ENCODE assay signal across 8 cellular contexts in the genomic region with DNA sequence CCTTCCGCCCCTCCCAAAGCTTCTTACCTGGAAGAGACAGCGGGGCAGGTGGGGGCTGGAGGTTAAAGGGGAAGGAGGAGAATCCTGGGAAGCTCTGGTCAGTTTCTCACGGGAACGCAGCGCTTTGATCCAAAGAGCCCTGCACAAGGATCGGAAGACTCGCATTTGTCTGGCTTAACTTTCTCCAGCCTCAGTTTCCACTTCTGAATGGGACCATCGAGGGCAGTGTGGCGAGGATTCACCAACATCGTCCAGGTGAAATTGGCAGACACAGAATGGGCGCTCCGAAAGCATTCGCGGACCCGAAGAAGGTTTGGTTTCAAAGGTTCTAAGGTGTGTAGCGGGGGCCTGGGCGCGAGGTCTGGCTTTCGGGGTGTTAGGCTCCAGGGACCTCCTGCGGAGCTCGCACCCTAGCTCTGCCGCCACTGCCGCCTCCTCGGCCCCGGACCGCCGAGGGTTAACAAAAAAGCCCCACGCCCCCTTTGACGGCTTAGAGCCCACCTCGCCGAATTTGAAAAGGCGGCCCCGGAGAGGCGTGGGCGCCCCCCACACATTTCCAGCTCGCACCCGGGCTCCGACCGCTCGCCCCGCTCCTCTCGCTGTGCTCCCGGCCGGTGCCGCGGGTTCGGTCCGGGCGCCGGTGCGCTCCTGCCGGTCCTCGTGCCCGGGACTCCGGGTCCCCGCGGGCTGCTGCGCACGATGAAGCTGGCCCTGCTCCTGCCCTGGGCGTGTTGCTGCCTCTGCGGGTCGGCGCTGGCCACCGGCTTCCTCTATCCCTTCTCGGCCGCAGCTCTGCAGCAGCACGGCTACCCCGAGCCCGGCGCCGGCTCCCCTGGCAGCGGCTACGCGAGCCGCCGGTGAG. TPM values are rescaled to one million over a fixed set of nuclear protein-coding genes. Genes with fewer than 3 reads are reported as not detected.
DNase-seq lines count a peak whose midpoint lies in the region; ATAC-seq and TF ChIP-seq lines count a peak whose summit lies in the region.

A gene (plus strand): TSS at position 542 of the 862 bp plus-strand sequence. CDS start 158 bp downstream, at position 700.

- no peak for TF ChIP-seq CTCF in GM13976 (IDR thresholded peaks at IDR 0.05; ENCODE audit: borderline replicate concordance, control extremely low read depth, extremely low read depth, insufficient read depth, missing control alignments)
- no peak for TF ChIP-seq CTCF in Panc1 (IDR thresholded peaks at IDR 0.05)
- no peak for TF ChIP-seq CTCF in endodermal cell (conservative IDR thresholded peaks at IDR 0.05)
- TF ChIP-seq CTCF in transverse colon (IDR thresholded peaks at IDR 0.05), result no peak

- no peaks in the 10 kb centered on the region for H3K9me3 ChIP-seq in Panc1 (ENCODE audit: control insufficient read depth, insufficient read depth, low read depth, low read length)
- H3K9me3 ChIP-seq in endodermal cell (ENCODE audit: control insufficient read depth, low read length), result no peaks in the 10 kb centered on the region
- no peaks in the 10 kb centered on the region for H3K9me3 ChIP-seq in mucosa of rectum (ENCODE audit: control insufficient read depth in 2 of 2, low read length in 2 of 2)
- H3K9me3 ChIP-seq in transverse colon, result no peaks in the 10 kb centered on the region

- peaks cover 4% of the 10 kb centered on the region for H3K4me1 Mint-ChIP-seq in endodermal cell

- peaks cover 8% of the 10 kb centered on the region for H3K4me1 ChIP-seq in Panc1 (ENCODE audit: control insufficient read depth, insufficient read depth, low read length)
- H3K4me1 ChIP-seq in endodermal cell (ENCODE audit: control insufficient read depth, insufficient read depth, low read length), result no peaks in the 10 kb centered on the region
- peaks cover 0 to 3% of the 10 kb centered on the region in 2 donors for H3K4me1 ChIP-seq in mucosa of rectum (ENCODE audit: control insufficient read depth in 2 of 2, insufficient read depth in 2 of 2, low read length in 2 of 2)
- H3K4me1 ChIP-seq in transverse colon, result peaks cover 7 to 20% (median 16%) of the 10 kb centered on the region in 4 donors

- intact Hi-C loops in Panc1 (cut with micrococcal nuclease; ENCODE audit: unreplicated experiment) (loop anchor here (10.0 kb wide), 2 partner anchors 52 to 142 kb away; no protein-coding TSS in a partner anchor), transverse colon (cut with DNase I; ENCODE audit: low total_unique reads) (no loop called here)

- peak within 1 kb of the TSS; percentile 58 to 69 for H3K4me3 ChIP-seq in Panc1 (ENCODE audit: low read depth in 2 of 2, low read length in 2 of 2)
- H3K4me3 ChIP-seq in endodermal cell (ENCODE audit: low read length), result peak within 1 kb of the TSS; percentile 78
- H3K4me3 ChIP-seq in mucosa of rectum (ENCODE audit: low read length in 2 of 2), result peak within 1 kb of the TSS; percentile 31 to 55
- peak within 1 kb of the TSS; percentile 28 to 46 (median 38) for H3K4me3 ChIP-seq in transverse colon

- H3K9ac ChIP-seq in endodermal cell (ENCODE audit: extremely low read depth, low read length, poor library complexity, severe bottlenecking), result peak within 1 kb of the TSS; percentile 67
- peak within 1 kb of the TSS in 1 of 2 donors; percentile 43 for H3K9ac ChIP-seq in mucosa of rectum (ENCODE audit: low read depth in 1 of 2, low read length in 2 of 2)

- H3K9me3 Mint-ChIP-seq in endodermal cell, result peaks cover 4% of the 10 kb centered on the region

- 3 to 10% methylated on average over 30 to 75 of the region's 76 CpGs for WGBS in endodermal cell (ENCODE audit: insufficient coverage in 1 of 2, insufficient read length in 1 of 2), 2 experiments
- WGBS in transverse colon (ENCODE audit: low coverage in 1 of 2), 2 donors, result 20 to 80% methylated on average over 1 to 66 of the region's 76 CpGs

- POLR2A ChIA-PET in Panc1 (lab: Charles Lee), result interaction anchor here (0.7 kb wide), 1 partner anchor 78 kb away, joined by 15 read pairs; no protein-coding TSS in a partner anchor

- ATAC-seq in Panc1 (peak; percentile 84), GM21447 (IDR thresholded peaks at IDR 0.05; ENCODE audit: unreplicated experiment) (no peak)

- peaks cover 7% of the 10 kb centered on the region for H3K36me3 Mint-ChIP-seq in endodermal cell (ENCODE audit: low read depth)

- H3K27me3 ChIP-seq in Panc1 (ENCODE audit: control insufficient read depth, insufficient read depth, low read length) (no peaks in the 10 kb centered on the region), endodermal cell (ENCODE audit: control insufficient read depth, insufficient read depth, low read length, poor library complexity, severe bottlenecking) (peaks cover 5% of the 10 kb centered on the region), mucosa of rectum (ENCODE audit: control insufficient read depth in 2 of 2, insufficient read depth in 2 of 2, low read length in 2 of 2) (peaks cover 15 to 20% of the 10 kb centered on the region in 2 donors), transverse colon (peaks cover 68% of the 10 kb centered on the region)

- H3K27ac ChIP-seq in Panc1 (ENCODE audit: low read length) (peak within 1 kb of the TSS; percentile 86), endodermal cell (ENCODE audit: low read depth, low read length) (no peak within 1 kb of the TSS), mucosa of rectum (ENCODE audit: low read depth in 2 of 2, low read length in 2 of 2) (no peak within 1 kb of the TSS), transverse colon (no peak within 1 kb of the TSS)

- TF ChIP-seq EP300 in transverse colon (IDR thresholded peaks at IDR 0.05; ENCODE audit: low read depth), result no peak

- BruUV-seq in Panc1 (replicated peaks; lab: Mats Ljungman, UMichigan), result TSS peak; percentile 95

- TF ChIP-seq POLR2A in transverse colon (IDR thresholded peaks at IDR 0.05), result no peak

- H3K27me3 Mint-ChIP-seq in endodermal cell (ENCODE audit: insufficient read depth), result peaks cover 9% of the 10 kb centered on the region

- peak; percentile 53 for DNase-seq in GM13976 (ENCODE audit: low spot score)
- no peak for DNase-seq in Panc1 (ENCODE audit: low read depth, low spot score)
- DNase-seq in endodermal cell, result peak; percentile 90
- peak; percentile 12 for DNase-seq in transverse colon
- no peak for DNase-seq in central memory CD4-positive, alpha-beta T cell
- no peak for DNase-seq in Ammon's horn (ENCODE audit: low spot score)

- H3K36me3 ChIP-seq in Panc1 (ENCODE audit: control insufficient read depth, insufficient read depth, low read length) (no peaks in the 10 kb centered on the region), endodermal cell (ENCODE audit: control insufficient read depth, insufficient read depth, low read length) (no peaks in the 10 kb centered on the region), mucosa of rectum (ENCODE audit: control insufficient read depth in 2 of 2, insufficient read depth in 2 of 2, low read length in 2 of 2) (no peaks in the 10 kb centered on the region), transverse colon (no peaks in the 10 kb centered on the region)

- CTCF ChIA-PET in Panc1 (lab: Charles Lee), result interaction anchor here (0.5 to 1.0 kb wide), 9 partner anchors 39 to 144 kb away, joined by 3 to 13 read pairs (median 5); no protein-coding TSS in a partner anchor

- peak within 1 kb of the TSS; percentile 69 for H3K4me3 Mint-ChIP-seq in endodermal cell

- in situ Hi-C loops in GM13976 (cut with MboI; ENCODE audit: low sequenced_read_pairs, unreplicated experiment) (loop anchor here (10.0 kb wide), 1 partner anchor 52 kb away; no protein-coding TSS in a partner anchor), Panc1 (cut with HindIII; ENCODE audit: low pct_unique_long_range_greater_than_20kb, low sequenced_read_pairs) (no loop called here), transverse colon (cut with MboI; ENCODE audit: low pct_ligation_motif_present in 1 of 4, low pct_unique_long_range_greater_than_20kb in 1 of 4, low sequenced_read_pairs in 3 of 4) (no loop called here)

- H3K27ac Mint-ChIP-seq in endodermal cell, result no peak within 1 kb of the TSS

RNA-seq across cellular contexts. Expression of the gene that starts here (rescaled TPM):
- total RNA-seq in Panc1 (2021; ENCODE audit: unreplicated experiment), result 25.8 TPM
- 36.4 TPM for polyA plus RNA-seq in Panc1 (2012; ENCODE audit: insufficient read length)
- total RNA-seq in endodermal cell, result 10 to 100 TPM; 41.2 to 47.0 TPM
- 44.3 TPM for polyA plus RNA-seq in endodermal cell (2013, experiment 1 of 2)
- polyA plus RNA-seq in endodermal cell (2013, experiment 2 of 2), result 44.8 TPM
- total RNA-seq in transverse colon, result not detected

Comparison
In these comparisons a context has a peak if more than half of its experiments do, and no peak if none do; other contexts are left out.
1. RNA of the gene that starts here (total RNA-seq): 41.2 to 47.0 TPM in endodermal cell and 25.8 TPM in Panc1 (single experiment); not detected in transverse colon; every median in the first group is over 10 times any median in the second.
2. Peak in DNase-seq and H3K4me3 ChIP-seq in transverse colon; RNA of the gene not detected or under 1 TPM.
3. DNase-seq: peak in GM13976 (single experiment) and endodermal cell (single experiment); none in Panc1 (single experiment), central memory CD4-positive, alpha-beta T cell (single experiment) and Ammon's horn (single experiment).
4. Peak in every context shown above with its lines, with median percentiles within 50 percentile points of each other: H3K4me3 ChIP-seq.